In genomic region chr2:105330681-105331375, GRCh38 we compare ENCODE assay signal across 11 cellular contexts. TPM values are rescaled to one million over a fixed set of nuclear protein-coding genes. Genes with fewer than 3 reads are reported as not detected.
DNase-seq lines count a peak whose midpoint lies in the region; ATAC-seq and TF ChIP-seq lines count a peak whose summit lies in the region.
"Had no signal": no experiment of that assay in that cellular context is flagged by ENCODE, and none has a peak within 500 bp of the region (broad histone marks: within the 10 kb centered on the region; RNA-seq: fewer than 3 reads in every experiment).

No MANE protein-coding gene starts in this region.

- peak overlapping the region; percentile 83 for H3K4me3 ChIP-seq in Loucy (ENCODE audit: low read length, poor library complexity, severe bottlenecking)

- DNase-seq in Daoy (ENCODE audit: low read depth): peak; percentile 33
- no peak for DNase-seq in central memory CD8-positive, alpha-beta T cell (ENCODE audit: low spot score in 2 of 2)
- no peak for DNase-seq in osteocyte (ENCODE audit: extremely low spot score, unreplicated experiment)
- DNase-seq in GM13976 (ENCODE audit: low spot score): no peak
- no peak for DNase-seq in activated effector memory CD4-positive, alpha-beta T cell treated with anti-CD3 and anti-CD28 coated beads, Interleukin-2, amount 50 U/mL, for 16 hours
- DNase-seq: NCI-H1048 had no signal

- H3K9me3 Mint-ChIP-seq in central memory CD8-positive, alpha-beta T cell: no peaks in the 10 kb centered on the region
- no peaks in the 10 kb centered on the region for H3K9me3 Mint-ChIP-seq in osteocyte (ENCODE audit: unreplicated experiment)

- TF ChIP-seq CTCF in Loucy (conservative IDR thresholded peaks at IDR 0.05; ENCODE audit: low read length) (no peak), osteocyte (IDR thresholded peaks at IDR 0.05) (no peak), GM13976 (IDR thresholded peaks at IDR 0.05; ENCODE audit: borderline replicate concordance, control extremely low read depth, extremely low read depth, insufficient read depth, missing control alignments) (no peak)

- H3K4me3 Mint-ChIP-seq in central memory CD8-positive, alpha-beta T cell: peak overlapping the region; percentile 78
- H3K4me3 Mint-ChIP-seq in osteocyte (ENCODE audit: unreplicated experiment): peak overlapping the region; percentile 77

- H3K79me2 ChIP-seq in Loucy (ENCODE audit: insufficient read depth, low read length): peaks cover 39% of the 10 kb centered on the region

- no peaks in the 10 kb centered on the region for H3K9me3 ChIP-seq in Loucy (ENCODE audit: insufficient read depth, low read depth, low read length)
- H3K9me3 ChIP-seq: SJCRH30, thyroid gland had no signal

- in situ Hi-C loops in GM13976 (cut with MboI; ENCODE audit: low sequenced_read_pairs, unreplicated experiment): no loop called here

- H3K4me1 ChIP-seq in Loucy (ENCODE audit: insufficient read depth, low read length, poor library complexity, severe bottlenecking): peaks cover 33% of the 10 kb centered on the region

- H3K27me3 ChIP-seq in Loucy (ENCODE audit: insufficient read depth, low read length, poor library complexity, severe bottlenecking): no peaks in the 10 kb centered on the region
- H3K27me3 ChIP-seq: SJCRH30, thyroid gland had no signal

- no peak for ATAC-seq in central memory CD8-positive, alpha-beta T cell (replicated peaks; ENCODE audit: extremely low read depth, poor library complexity, severe bottlenecking)
- ATAC-seq in GM19351 (IDR thresholded peaks at IDR 0.05; ENCODE audit: unreplicated experiment): no peak
- ATAC-seq in GM19463 (IDR thresholded peaks at IDR 0.05; ENCODE audit: unreplicated experiment): no peak

- H2AFZ ChIP-seq in Loucy (ENCODE audit: low read length): no peak overlapping the region

- H3K27ac Mint-ChIP-seq in central memory CD8-positive, alpha-beta T cell (ENCODE audit: low read depth): peak overlapping the region; percentile 73
- no peak overlapping the region for H3K27ac Mint-ChIP-seq in osteocyte (ENCODE audit: unreplicated experiment)

- H3K36me3 Mint-ChIP-seq in central memory CD8-positive, alpha-beta T cell (ENCODE audit: insufficient read depth): peaks cover 13% of the 10 kb centered on the region
- H3K36me3 Mint-ChIP-seq in osteocyte (ENCODE audit: unreplicated experiment): no peaks in the 10 kb centered on the region

- peak overlapping the region; percentile 96 for H3K9ac ChIP-seq in Loucy (ENCODE audit: low read depth, low read length, poor library complexity, severe bottlenecking)

- no peaks in the 10 kb centered on the region for H3K9me2 ChIP-seq in Loucy (replicated peaks; ENCODE audit: low read depth, low read length)

- H3F3A ChIP-seq in Loucy (ENCODE audit: low read depth): 0 out of 2 replicates have a peak, but pooled peaks cover 7% of the 10 kb centered on the region

- H3K27me3 Mint-ChIP-seq in central memory CD8-positive, alpha-beta T cell: no peaks in the 10 kb centered on the region
- no peaks in the 10 kb centered on the region for H3K27me3 Mint-ChIP-seq in osteocyte (ENCODE audit: unreplicated experiment)

- H3K4me1 Mint-ChIP-seq in central memory CD8-positive, alpha-beta T cell: peaks cover 20% of the 10 kb centered on the region
- peaks cover 23% of the 10 kb centered on the region for H3K4me1 Mint-ChIP-seq in osteocyte (ENCODE audit: unreplicated experiment)

- peaks cover 11% of the 10 kb centered on the region for H4K20me1 ChIP-seq in Loucy (ENCODE audit: insufficient read depth, low read length, poor library complexity, severe bottlenecking)

- H3K4me2 ChIP-seq in Loucy (ENCODE audit: low read depth, low read length, poor library complexity, severe bottlenecking): peak overlapping the region; percentile 71

- H3K36me3 ChIP-seq in Loucy (ENCODE audit: insufficient read depth, low read length): no peaks in the 10 kb centered on the region

RNA-seq across cellular contexts. Expression of gene TGFBRAP1, which starts 1.3 kb away (rescaled TPM):
- total RNA-seq in Daoy (2014; rRNA removed; shearing (Covaris generic)): 13.4 and 15.7 TPM in 2 replicates
- 17.9 and 21.2 TPM in 2 replicates for total RNA-seq in osteocyte

RNA-seq across cellular contexts. Expression of gene C2orf49, which starts 6.5 kb away (rescaled TPM):
- 10.1 and 19.9 TPM in 2 replicates for total RNA-seq in Daoy (2014; rRNA removed; shearing (Covaris generic))
- 19.3 and 20.7 TPM in 2 replicates for total RNA-seq in osteocyte
